Comparison of ENCODE assay signal across 21 cellular contexts in the genomic region with DNA sequence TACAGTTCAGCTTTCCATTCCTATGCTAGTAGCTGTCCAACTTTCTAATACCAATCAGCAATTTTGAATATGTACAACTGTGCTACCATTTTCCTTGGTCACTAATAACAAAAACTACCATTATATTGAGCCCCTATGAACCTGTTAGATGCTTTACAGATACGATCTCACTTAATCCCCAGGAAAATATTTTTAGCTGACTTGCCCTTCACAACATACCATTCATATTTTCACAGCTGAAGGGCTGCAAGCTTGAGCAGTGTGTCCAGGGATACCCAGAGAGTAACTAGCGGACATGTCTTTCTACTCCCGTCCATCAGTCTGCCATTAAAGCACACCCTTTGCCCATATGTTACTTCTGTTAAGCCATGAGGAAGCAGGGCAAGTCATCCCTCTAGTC.
"Had no signal": no experiment of that assay in that cellular context is flagged by ENCODE, and none has a peak within 500 bp of the region (broad histone marks: within the 10 kb centered on the region; RNA-seq: fewer than 3 reads in every experiment).

No MANE protein-coding gene starts in this region.

- H3K36me3 Mint-ChIP-seq: memory B cell; naive thymus-derived CD8-positive, alpha-beta T cell; T-cell had no signal

- H3K4me1 ChIP-seq: colonic mucosa had no signal

- ATAC-seq: activated naive CD8-positive, alpha-beta T cell treated with anti-CD3 and anti-CD28 coated beads, Interleukin-2, amount 50 U/mL, for 24 hours; naive thymus-derived CD8-positive, alpha-beta T cell; stimulated activated naive CD8-positive, alpha-beta T cell treated with anti-CD3 and anti-CD28 coated beads, Interleukin-15, Interleukin-2, amounts not matched to agents 100 U/mL and 50 U/mL, for 24 hours; T-cell had no signal

- H3K27ac ChIP-seq: colonic mucosa, suprapubic skin had no signal

- H3K9me3 Mint-ChIP-seq: activated naive CD4-positive, alpha-beta T cell treated with anti-CD3 and anti-CD28 coated beads for 36 hours; activated naive CD8-positive, alpha-beta T cell treated with anti-CD3 and anti-CD28 coated beads, Interleukin-2, amount 50 U/mL, for 24 hours; activated T-helper 2 cell treated with anti-CD3 and anti-CD28 coated beads, Interferon-gamma antibody, Interleukin-2, Interleukin-4, amounts not matched to agents 10 μg/mL and 5 μg/mL and 100 μg/mL, durations not matched to agents 14 hours and 24 hours and 36 hours; memory B cell; naive thymus-derived CD8-positive, alpha-beta T cell; T-cell had no signal

- DNase-seq: activated CD4-positive, alpha-beta T cell treated with anti-CD3 and anti-CD28 coated beads, Interleukin-2, amount 50 U/mL, for 4 hours; activated CD4-positive, CD25-positive, alpha-beta regulatory T cell treated with anti-CD3 and anti-CD28 coated beads, Interleukin-2, amount 50 U/mL, for 72 hours; activated naive CD4-positive, alpha-beta T cell treated with anti-CD3 and anti-CD28 coated beads for 36 hours; activated naive CD8-positive, alpha-beta T cell treated with anti-CD3 and anti-CD28 coated beads, Interleukin-2, amount 50 U/mL, for 24 hours; aorta; colonic mucosa; islet precursor cell; mucosa of descending colon; naive thymus-derived CD8-positive, alpha-beta T cell; nucleus accumbens; posterior cingulate gyrus; retina; small intestine; stimulated activated CD4-positive, alpha-beta T cell treated with anti-CD3 and anti-CD28 coated beads, Interleukin-4, amount 100 ng/mL, for 4 hours; stimulated activated CD8-positive, alpha-beta memory T cell treated with anti-CD3 and anti-CD28 coated beads, Interleukin-4, amount 100 ng/mL, for 48 hours; stimulated activated naive CD8-positive, alpha-beta T cell treated with anti-CD3 and anti-CD28 coated beads, Interleukin-15, Interleukin-2, amounts not matched to agents 100 U/mL and 50 U/mL, for 24 hours; T-cell; T-helper 9 cell had no signal

- H3K9me3 ChIP-seq: colonic mucosa, mucosa of descending colon, suprapubic skin had no signal

- H3K36me3 ChIP-seq: colonic mucosa, suprapubic skin had no signal

- H3K4me1 Mint-ChIP-seq: activated naive CD8-positive, alpha-beta T cell treated with anti-CD3 and anti-CD28 coated beads, Interleukin-2, amount 50 U/mL, for 24 hours; memory B cell; T-cell had no signal

- H3K4me3 Mint-ChIP-seq: activated naive CD4-positive, alpha-beta T cell treated with anti-CD3 and anti-CD28 coated beads for 36 hours; activated naive CD8-positive, alpha-beta T cell treated with anti-CD3 and anti-CD28 coated beads, Interleukin-2, amount 50 U/mL, for 24 hours; memory B cell; naive thymus-derived CD8-positive, alpha-beta T cell; T-cell had no signal

- H3K4me3 ChIP-seq: colonic mucosa, mucosa of descending colon, suprapubic skin had no signal

- H3K27me3 ChIP-seq: colonic mucosa, suprapubic skin had no signal

- H3K27ac Mint-ChIP-seq: activated naive CD4-positive, alpha-beta T cell treated with anti-CD3 and anti-CD28 coated beads for 36 hours; activated naive CD8-positive, alpha-beta T cell treated with anti-CD3 and anti-CD28 coated beads, Interleukin-2, amount 50 U/mL, for 24 hours; activated T-helper 2 cell treated with anti-CD3 and anti-CD28 coated beads, Interferon-gamma antibody, Interleukin-2, Interleukin-4, amounts not matched to agents 10 μg/mL and 5 μg/mL and 100 μg/mL, durations not matched to agents 14 hours and 24 hours and 36 hours; memory B cell; naive thymus-derived CD8-positive, alpha-beta T cell; T-cell had no signal
